ENCODE assay signal across 1 cellular context in the genomic region with DNA sequence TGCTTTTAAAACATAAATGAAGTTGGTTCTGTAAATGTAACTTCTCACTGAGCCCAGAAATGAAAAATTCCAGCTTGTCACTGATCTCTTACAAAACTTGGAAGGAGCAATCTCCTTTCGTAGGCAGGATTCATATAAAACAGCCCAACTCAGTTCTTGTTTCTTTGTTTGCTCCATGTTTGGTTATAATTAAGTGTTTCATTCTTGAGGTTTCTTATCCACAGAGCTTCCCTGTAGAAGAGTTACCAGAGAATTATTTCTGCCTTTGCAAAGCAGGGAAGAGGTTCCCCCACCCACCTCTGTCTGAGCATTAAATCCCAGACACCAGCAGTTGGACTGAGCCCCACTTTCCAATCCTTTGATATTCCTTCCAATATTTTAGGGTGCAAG.
TF ChIP-seq lines count a peak whose summit lies in the region.

No MANE protein-coding gene starts in this region.

TF ChIP-seq in H1, 55 proteins besides CTCF, POLR2A, EP300 and RAD21 (continued from another document):
- TF ChIP-seq CTBP2 (IDR thresholded peaks at IDR 0.05; ENCODE audit: borderline replicate concordance, insufficient read depth, insufficient read length, low read length) (no peak), NANOG (IDR thresholded peaks at IDR 0.05; ENCODE audit: insufficient read depth, low read depth, low read length, poor library complexity, severe bottlenecking) (no peak), CBX8 (IDR thresholded peaks at IDR 0.05; ENCODE audit: borderline replicate concordance, low read depth, low read length) (no peak), JUND (IDR thresholded peaks at IDR 0.05; ENCODE audit: low read length) (no peak), NRF1 (IDR thresholded peaks at IDR 0.05; ENCODE audit: low read depth, low read length) (no peak), SIX5 (IDR thresholded peaks at IDR 0.05; ENCODE audit: low read depth, low read length) (no peak), USF2 (IDR thresholded peaks at IDR 0.05; ENCODE audit: low read length) (no peak), RFX5 (IDR thresholded peaks at IDR 0.05; ENCODE audit: borderline replicate concordance, low read depth, low read length) (no peak), EZH2 (IDR thresholded peaks at IDR 0.05; ENCODE audit: low read depth, low read length, severe bottlenecking) (no peak), ZNF274 (IDR thresholded peaks at IDR 0.05; ENCODE audit: borderline replicate concordance, extremely low read depth, low read length) (no peak), MAX (IDR thresholded peaks at IDR 0.05) (no peak), GTF2F1 (IDR thresholded peaks at IDR 0.05; ENCODE audit: borderline replicate concordance, low read depth, low read length) (no peak), CREB1 (IDR thresholded peaks at IDR 0.05) (no peak), RNF2 (IDR thresholded peaks at IDR 0.05; ENCODE audit: borderline replicate concordance, low read depth, low read length, missing control alignments, poor library complexity, severe bottlenecking) (no peak), SIN3A (conservative IDR thresholded peaks at IDR 0.05 in 1 of 2, IDR thresholded peaks at IDR 0.05 in 1 of 2; ENCODE audit: low read depth in 1 of 2, low read length in 2 of 2) (no peak)
